Comparison of ENCODE assay signal across 2 cellular contexts in the genomic region with DNA sequence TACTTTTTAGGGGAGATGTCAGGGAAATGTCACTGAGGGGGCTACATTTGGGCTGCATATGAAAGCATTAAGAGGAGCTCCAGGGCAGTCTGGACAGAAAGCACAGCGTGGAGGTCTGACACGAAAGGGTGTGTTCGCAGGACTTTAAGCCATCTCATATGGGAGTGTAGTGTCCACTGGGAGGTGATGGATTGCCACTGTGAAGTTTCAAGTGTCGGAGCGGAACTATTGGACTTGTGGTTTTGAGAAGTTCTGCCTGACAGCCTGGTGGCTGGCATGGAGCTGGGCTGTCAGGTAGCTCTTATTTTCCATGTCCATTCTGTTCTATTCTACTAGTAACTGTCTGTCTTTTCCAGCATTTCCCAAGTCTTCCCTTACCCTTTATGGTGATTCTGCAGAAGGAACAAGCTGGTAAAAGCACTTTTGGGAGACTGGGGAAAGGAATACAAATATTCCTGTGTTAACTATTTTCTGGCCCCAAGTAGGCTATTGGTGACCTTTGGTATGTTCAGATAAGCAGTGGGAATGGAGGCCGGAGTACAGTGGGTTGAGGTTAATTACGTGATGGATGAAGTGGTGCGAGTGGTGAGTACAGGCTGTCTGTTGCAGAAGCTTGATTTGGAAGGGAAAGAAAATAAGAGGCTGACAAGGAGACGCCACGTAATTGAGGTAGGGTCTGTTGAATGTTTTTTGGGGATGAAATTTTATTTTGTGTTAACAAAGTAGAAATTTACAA.
TF ChIP-seq lines count a peak whose summit lies in the region.

No MANE protein-coding gene starts in this region.

TF ChIP-seq in HCT116, 20 proteins besides CTCF, POLR2A, EP300 and RAD21 (continued from another document):
- TF ChIP-seq ELF1 (IDR thresholded peaks at IDR 0.05; ENCODE audit: borderline replicate concordance, low read depth): no peak
- TF ChIP-seq POLR2AphosphoS5 (IDR thresholded peaks at IDR 0.05; ENCODE audit: low read depth, low read length): no peak
- TF ChIP-seq, protein P1, sequence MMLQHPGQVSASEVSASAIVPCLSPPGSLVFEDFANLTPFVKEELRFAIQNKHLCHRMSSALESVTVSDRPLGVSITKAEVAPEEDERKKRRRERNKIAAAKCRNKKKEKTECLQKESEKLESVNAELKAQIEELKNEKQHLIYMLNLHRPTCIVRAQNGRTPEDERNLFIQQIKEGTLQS (IDR thresholded peaks at IDR 0.05): no peak
- no peak for TF ChIP-seq CBX3 (IDR thresholded peaks at IDR 0.05; ENCODE audit: low read depth)
- no peak for TF ChIP-seq SIN3A (IDR thresholded peaks at IDR 0.05; ENCODE audit: low read depth)
- TF ChIP-seq SRF (IDR thresholded peaks at IDR 0.05; ENCODE audit: low read depth): no peak
- TF ChIP-seq TCF7L2 (IDR thresholded peaks at IDR 0.05; ENCODE audit: borderline replicate concordance, extremely low read depth, insufficient read depth, insufficient read length): no peak
- TF ChIP-seq, protein P2, sequence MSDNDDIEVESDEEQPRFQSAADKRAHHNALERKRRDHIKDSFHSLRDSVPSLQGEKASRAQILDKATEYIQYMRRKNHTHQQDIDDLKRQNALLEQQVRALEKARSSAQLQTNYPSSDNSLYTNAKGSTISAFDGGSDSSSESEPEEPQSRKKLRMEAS (IDR thresholded peaks at IDR 0.05): no peak

TF ChIP-seq in WTC11, 78 proteins besides CTCF, POLR2A, EP300 and RAD21 (continued from another document):
- TF ChIP-seq, protein P3, sequence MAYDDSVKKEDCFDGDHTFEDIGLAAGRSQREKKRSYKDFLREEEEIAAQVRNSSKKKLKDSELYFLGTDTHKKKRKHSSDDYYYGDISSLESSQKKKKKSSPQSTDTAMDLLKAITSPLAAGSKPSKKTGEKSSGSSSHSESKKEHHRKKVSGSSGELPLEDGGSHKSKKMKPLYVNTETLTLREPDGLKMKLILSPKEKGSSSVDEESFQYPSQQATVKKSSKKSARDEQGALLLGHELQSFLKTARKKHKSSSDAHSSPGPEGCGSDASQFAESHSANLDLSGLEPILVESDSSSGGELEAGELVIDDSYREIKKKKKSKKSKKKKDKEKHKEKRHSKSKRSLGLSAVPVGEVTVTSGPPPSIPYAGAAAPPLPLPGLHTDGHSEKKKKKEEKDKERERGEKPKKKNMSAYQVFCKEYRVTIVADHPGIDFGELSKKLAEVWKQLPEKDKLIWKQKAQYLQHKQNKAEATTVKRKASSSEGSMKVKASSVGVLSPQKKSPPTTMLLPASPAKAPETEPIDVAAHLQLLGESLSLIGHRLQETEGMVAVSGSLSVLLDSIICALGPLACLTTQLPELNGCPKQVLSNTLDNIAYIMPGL (CRISPR knock-in tag; IDR thresholded peaks at IDR 0.05): no peak
- no peak for TF ChIP-seq ETV6 (CRISPR knock-in tag; IDR thresholded peaks at IDR 0.05)
